1 cellular context compared by ENCODE assay signal in genomic region chr2:170139276-170139967, GRCh38.
A peak's percentile ranks its signal among the peaks of the same experiment; 100 is the strongest.
TF ChIP-seq lines count a peak whose summit lies in the region.

No MANE protein-coding gene starts in this region.

TF ChIP-seq in K562, 482 proteins besides CTCF, POLR2A, EP300 and RAD21 (continued from another document and continues in another):
- TF ChIP-seq, protein P1, sequence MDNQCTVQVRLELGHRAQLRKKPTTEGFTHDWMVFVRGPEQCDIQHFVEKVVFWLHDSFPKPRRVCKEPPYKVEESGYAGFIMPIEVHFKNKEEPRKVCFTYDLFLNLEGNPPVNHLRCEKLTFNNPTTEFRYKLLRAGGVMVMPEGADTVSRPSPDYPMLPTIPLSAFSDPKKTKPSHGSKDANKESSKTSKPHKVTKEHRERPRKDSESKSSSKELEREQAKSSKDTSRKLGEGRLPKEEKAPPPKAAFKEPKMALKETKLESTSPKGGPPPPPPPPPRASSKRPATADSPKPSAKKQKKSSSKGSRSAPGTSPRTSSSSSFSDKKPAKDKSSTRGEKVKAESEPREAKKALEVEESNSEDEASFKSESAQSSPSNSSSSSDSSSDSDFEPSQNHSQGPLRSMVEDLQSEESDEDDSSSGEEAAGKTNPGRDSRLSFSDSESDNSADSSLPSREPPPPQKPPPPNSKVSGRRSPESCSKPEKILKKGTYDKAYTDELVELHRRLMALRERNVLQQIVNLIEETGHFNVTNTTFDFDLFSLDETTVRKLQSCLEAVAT (IDR thresholded peaks at IDR 0.05): peak in 1 of 2 experiments; percentile 70; a peak in 3 of 4 replicates
- TF ChIP-seq, protein P2, sequence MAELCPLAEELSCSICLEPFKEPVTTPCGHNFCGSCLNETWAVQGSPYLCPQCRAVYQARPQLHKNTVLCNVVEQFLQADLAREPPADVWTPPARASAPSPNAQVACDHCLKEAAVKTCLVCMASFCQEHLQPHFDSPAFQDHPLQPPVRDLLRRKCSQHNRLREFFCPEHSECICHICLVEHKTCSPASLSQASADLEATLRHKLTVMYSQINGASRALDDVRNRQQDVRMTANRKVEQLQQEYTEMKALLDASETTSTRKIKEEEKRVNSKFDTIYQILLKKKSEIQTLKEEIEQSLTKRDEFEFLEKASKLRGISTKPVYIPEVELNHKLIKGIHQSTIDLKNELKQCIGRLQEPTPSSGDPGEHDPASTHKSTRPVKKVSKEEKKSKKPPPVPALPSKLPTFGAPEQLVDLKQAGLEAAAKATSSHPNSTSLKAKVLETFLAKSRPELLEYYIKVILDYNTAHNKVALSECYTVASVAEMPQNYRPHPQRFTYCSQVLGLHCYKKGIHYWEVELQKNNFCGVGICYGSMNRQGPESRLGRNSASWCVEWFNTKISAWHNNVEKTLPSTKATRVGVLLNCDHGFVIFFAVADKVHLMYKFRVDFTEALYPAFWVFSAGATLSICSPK (IDR thresholded peaks at IDR 0.05; ENCODE audit: borderline replicate concordance): no peak
- peak; percentile 17; the same call in 1 of the 2 replicates for TF ChIP-seq CC2D1A (IDR thresholded peaks at IDR 0.05)
- TF ChIP-seq PTBP1 (IDR thresholded peaks at IDR 0.05; ENCODE audit: low read depth, low read length): no peak
- TF ChIP-seq NCOA4 (IDR thresholded peaks at IDR 0.05; ENCODE audit: partially characterized antibody): no peak
- TF ChIP-seq, protein P3, sequence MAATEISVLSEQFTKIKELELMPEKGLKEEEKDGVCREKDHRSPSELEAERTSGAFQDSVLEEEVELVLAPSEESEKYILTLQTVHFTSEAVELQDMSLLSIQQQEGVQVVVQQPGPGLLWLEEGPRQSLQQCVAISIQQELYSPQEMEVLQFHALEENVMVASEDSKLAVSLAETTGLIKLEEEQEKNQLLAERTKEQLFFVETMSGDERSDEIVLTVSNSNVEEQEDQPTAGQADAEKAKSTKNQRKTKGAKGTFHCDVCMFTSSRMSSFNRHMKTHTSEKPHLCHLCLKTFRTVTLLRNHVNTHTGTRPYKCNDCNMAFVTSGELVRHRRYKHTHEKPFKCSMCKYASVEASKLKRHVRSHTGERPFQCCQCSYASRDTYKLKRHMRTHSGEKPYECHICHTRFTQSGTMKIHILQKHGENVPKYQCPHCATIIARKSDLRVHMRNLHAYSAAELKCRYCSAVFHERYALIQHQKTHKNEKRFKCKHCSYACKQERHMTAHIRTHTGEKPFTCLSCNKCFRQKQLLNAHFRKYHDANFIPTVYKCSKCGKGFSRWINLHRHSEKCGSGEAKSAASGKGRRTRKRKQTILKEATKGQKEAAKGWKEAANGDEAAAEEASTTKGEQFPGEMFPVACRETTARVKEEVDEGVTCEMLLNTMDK (IDR thresholded peaks at IDR 0.05; ENCODE audit: borderline replicate concordance, insufficient read depth, low read depth, low read length, poor library complexity, severe bottlenecking): no peak
- no peak for TF ChIP-seq ZNF282 (CRISPR knock-in tag; IDR thresholded peaks at IDR 0.05)
- no peak for TF ChIP-seq ZNF354B (CRISPR knock-in tag; IDR thresholded peaks at IDR 0.05)
- peak; percentile 41; the same call in 1 of the 2 replicates for TF ChIP-seq TFAP4 (CRISPR knock-in tag; IDR thresholded peaks at IDR 0.05; ENCODE audit: borderline replicate concordance)
- 0 out of 2 replicates have a peak, but pooled peaks have one; percentile 8 for TF ChIP-seq NCOR1 (IDR thresholded peaks at IDR 0.05)
- TF ChIP-seq ELF2 (CRISPR knock-in tag; IDR thresholded peaks at IDR 0.05): no peak
- TF ChIP-seq JUN (IDR thresholded peaks at IDR 0.05; ENCODE audit: borderline replicate concordance, low read depth, low read length): peak; percentile 78
- no peak for TF ChIP-seq JUN (CRISPR knock-in tag; IDR thresholded peaks at IDR 0.05; ENCODE audit: borderline replicate concordance)
- TF ChIP-seq, protein P4, sequence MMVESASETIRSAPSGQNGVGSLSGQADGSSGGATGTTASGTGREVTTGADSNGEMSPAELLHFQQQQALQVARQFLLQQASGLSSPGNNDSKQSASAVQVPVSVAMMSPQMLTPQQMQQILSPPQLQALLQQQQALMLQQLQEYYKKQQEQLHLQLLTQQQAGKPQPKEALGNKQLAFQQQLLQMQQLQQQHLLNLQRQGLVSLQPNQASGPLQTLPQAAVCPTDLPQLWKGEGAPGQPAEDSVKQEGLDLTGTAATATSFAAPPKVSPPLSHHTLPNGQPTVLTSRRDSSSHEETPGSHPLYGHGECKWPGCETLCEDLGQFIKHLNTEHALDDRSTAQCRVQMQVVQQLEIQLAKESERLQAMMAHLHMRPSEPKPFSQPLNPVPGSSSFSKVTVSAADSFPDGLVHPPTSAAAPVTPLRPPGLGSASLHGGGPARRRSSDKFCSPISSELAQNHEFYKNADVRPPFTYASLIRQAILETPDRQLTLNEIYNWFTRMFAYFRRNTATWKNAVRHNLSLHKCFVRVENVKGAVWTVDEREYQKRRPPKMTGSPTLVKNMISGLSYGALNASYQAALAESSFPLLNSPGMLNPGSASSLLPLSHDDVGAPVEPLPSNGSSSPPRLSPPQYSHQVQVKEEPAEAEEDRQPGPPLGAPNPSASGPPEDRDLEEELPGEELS (CRISPR knock-in tag; IDR thresholded peaks at IDR 0.05; ENCODE audit: borderline replicate concordance): no peak
- TF ChIP-seq HDAC2 (IDR thresholded peaks at IDR 0.05): peak; percentile 68; the same call in 1 of the 2 replicates
- 0 out of 2 replicates have a peak, but pooled peaks have one; percentile 44 for TF ChIP-seq TARDBP (IDR thresholded peaks at IDR 0.05)
- TF ChIP-seq PML (IDR thresholded peaks at IDR 0.05; ENCODE audit: low read length): 0 out of 2 replicates have a peak, but pooled peaks have one; percentile 46
- 0 out of 2 replicates have a peak, but pooled peaks have one; percentile 3 for TF ChIP-seq ZBTB40 (IDR thresholded peaks at IDR 0.05)
- TF ChIP-seq ZBTB40 (CRISPR knock-in tag; IDR thresholded peaks at IDR 0.05): no peak
- TF ChIP-seq, protein P5, sequence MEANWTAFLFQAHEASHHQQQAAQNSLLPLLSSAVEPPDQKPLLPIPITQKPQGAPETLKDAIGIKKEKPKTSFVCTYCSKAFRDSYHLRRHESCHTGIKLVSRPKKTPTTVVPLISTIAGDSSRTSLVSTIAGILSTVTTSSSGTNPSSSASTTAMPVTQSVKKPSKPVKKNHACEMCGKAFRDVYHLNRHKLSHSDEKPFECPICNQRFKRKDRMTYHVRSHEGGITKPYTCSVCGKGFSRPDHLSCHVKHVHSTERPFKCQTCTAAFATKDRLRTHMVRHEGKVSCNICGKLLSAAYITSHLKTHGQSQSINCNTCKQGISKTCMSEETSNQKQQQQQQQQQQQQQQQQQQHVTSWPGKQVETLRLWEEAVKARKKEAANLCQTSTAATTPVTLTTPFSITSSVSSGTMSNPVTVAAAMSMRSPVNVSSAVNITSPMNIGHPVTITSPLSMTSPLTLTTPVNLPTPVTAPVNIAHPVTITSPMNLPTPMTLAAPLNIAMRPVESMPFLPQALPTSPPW (CRISPR knock-in tag; IDR thresholded peaks at IDR 0.05): peak; percentile 30; the same call in 1 of the 2 replicates
- TF ChIP-seq, protein P6, sequence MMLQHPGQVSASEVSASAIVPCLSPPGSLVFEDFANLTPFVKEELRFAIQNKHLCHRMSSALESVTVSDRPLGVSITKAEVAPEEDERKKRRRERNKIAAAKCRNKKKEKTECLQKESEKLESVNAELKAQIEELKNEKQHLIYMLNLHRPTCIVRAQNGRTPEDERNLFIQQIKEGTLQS (IDR thresholded peaks at IDR 0.05): peak; percentile 86
- TF ChIP-seq, protein P6 (CRISPR knock-in tag; conservative IDR thresholded peaks at IDR 0.05): no peak
- TF ChIP-seq CBFA2T2 (conservative IDR thresholded peaks at IDR 0.05): peak; percentile 56
- TF ChIP-seq EP400 (IDR thresholded peaks at IDR 0.05): no peak
- peak; percentile 51 to 59; a peak in 3 of 4 replicates for TF ChIP-seq KDM1A (IDR thresholded peaks at IDR 0.05)
- TF ChIP-seq MLX (CRISPR knock-in tag; conservative IDR thresholded peaks at IDR 0.05): no peak
- peak; percentile 72 for TF ChIP-seq CBFA2T3 (IDR thresholded peaks at IDR 0.05)
- peak; percentile 39 for TF ChIP-seq HDAC3 (IDR thresholded peaks at IDR 0.05; ENCODE audit: borderline replicate concordance, partially characterized antibody)
- TF ChIP-seq SOX6 (IDR thresholded peaks at IDR 0.05): peak; percentile 58
- no peak for TF ChIP-seq ZNF175 (CRISPR knock-in tag; IDR thresholded peaks at IDR 0.05; ENCODE audit: low read depth)
- 0 out of 2 replicates have a peak, but pooled peaks have one; percentile 33 for TF ChIP-seq TCF3 (CRISPR knock-in tag; IDR thresholded peaks at IDR 0.05)
- TF ChIP-seq NR1H2 (CRISPR knock-in tag; IDR thresholded peaks at IDR 0.05): no peak
- peak; percentile 80 for TF ChIP-seq SMARCE1 (IDR thresholded peaks at IDR 0.05)
- TF ChIP-seq KLF16 (IDR thresholded peaks at IDR 0.05): 0 out of 2 replicates have a peak, but pooled peaks have one; percentile 19
- TF ChIP-seq, protein P7, sequence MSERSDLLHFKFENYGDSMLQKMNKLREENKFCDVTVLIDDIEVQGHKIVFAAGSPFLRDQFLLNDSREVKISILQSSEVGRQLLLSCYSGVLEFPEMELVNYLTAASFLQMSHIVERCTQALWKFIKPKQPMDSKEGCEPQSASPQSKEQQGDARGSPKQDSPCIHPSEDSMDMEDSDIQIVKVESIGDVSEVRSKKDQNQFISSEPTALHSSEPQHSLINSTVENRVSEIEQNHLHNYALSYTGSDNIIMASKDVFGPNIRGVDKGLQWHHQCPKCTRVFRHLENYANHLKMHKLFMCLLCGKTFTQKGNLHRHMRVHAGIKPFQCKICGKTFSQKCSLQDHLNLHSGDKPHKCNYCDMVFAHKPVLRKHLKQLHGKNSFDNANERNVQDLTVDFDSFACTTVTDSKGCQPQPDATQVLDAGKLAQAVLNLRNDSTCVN (CRISPR knock-in tag; IDR thresholded peaks at IDR 0.05): peak; percentile 85
- TF ChIP-seq ZNF583 (CRISPR knock-in tag; IDR thresholded peaks at IDR 0.05): no peak
- TF ChIP-seq LARP7 (IDR thresholded peaks at IDR 0.05): no peak
